Comparison of ENCODE assay signal across 9 cellular contexts in genomic region chr14:70882771-70883492, GRCh38. TPM values are rescaled to one million over a fixed set of nuclear protein-coding genes. Genes with fewer than 3 reads are reported as not detected.
DNase-seq lines count a peak whose midpoint lies in the region; ATAC-seq, FAIRE-seq and TF ChIP-seq lines count a peak whose summit lies in the region.
"Had no signal": no experiment of that assay in that cellular context is flagged by ENCODE, and none has a peak within 500 bp of the region (broad histone marks: within the 10 kb centered on the region; RNA-seq: fewer than 3 reads in every experiment).

No MANE protein-coding gene starts in this region.

- no peaks in the 10 kb centered on the region for H3K27me3 ChIP-seq in MG63

- no peaks in the 10 kb centered on the region for H3K9me3 Mint-ChIP-seq in activated naive CD8-positive, alpha-beta T cell (ENCODE audit: low read depth)
- H3K9me3 Mint-ChIP-seq: nephron had no signal

- FAIRE-seq in D721Med (lab: Jason Lieb, UNC) = no peak

- H3K27ac Mint-ChIP-seq in activated naive CD8-positive, alpha-beta T cell = peak overlapping the region; percentile 41
- H3K27ac Mint-ChIP-seq: nephron had no signal

- H3K36me3 ChIP-seq in MG63 = no peaks in the 10 kb centered on the region

- DNase-seq in Daoy (ENCODE audit: low read depth) = peak; percentile 82
- peak; percentile 14 for DNase-seq in MG63
- DNase-seq in medulla oblongata (ENCODE audit: extremely low spot score) = peak; percentile 35
- no peak for DNase-seq in D721Med (ENCODE audit: insufficient read length, low spot score)
- no peak for DNase-seq in NCI-H146 (lab: John Stamatoyannopoulos, UW)

- H3K27me3 Mint-ChIP-seq in activated naive CD8-positive, alpha-beta T cell = no peaks in the 10 kb centered on the region

- TF ChIP-seq CTCF in D721Med (IDR thresholded peaks at IDR 0.05; ENCODE audit: insufficient read depth, missing control alignments) = no peak

- H3K36me3 Mint-ChIP-seq in activated naive CD8-positive, alpha-beta T cell = no peaks in the 10 kb centered on the region

- ATAC-seq in GM21526 (IDR thresholded peaks at IDR 0.05; ENCODE audit: low FRiP score, unreplicated experiment) = no peak
- no peak for ATAC-seq in HG03432 (IDR thresholded peaks at IDR 0.05; ENCODE audit: unreplicated experiment)

- H3K4me3 Mint-ChIP-seq in activated naive CD8-positive, alpha-beta T cell = no peak overlapping the region
- H3K4me3 Mint-ChIP-seq: nephron had no signal

- peaks cover 60% of the 10 kb centered on the region for H3K4me1 Mint-ChIP-seq in activated naive CD8-positive, alpha-beta T cell (ENCODE audit: low read depth)

- no peak overlapping the region for H3K4me3 ChIP-seq in MG63

- no peaks in the 10 kb centered on the region for H3K9me3 ChIP-seq in MG63

RNA-seq across cellular contexts. Expression of gene PCNX1, which starts 24.3 kb away (rescaled TPM):
- 17.2 and 21.6 TPM in 2 replicates for total RNA-seq in Daoy (2014; rRNA removed; shearing (Covaris generic))
- total RNA-seq in MG63 (2014; rRNA removed; shearing (Covaris generic); ENCODE audit: low replicate concordance) = 25.4 TPM in 2 replicates

Comparison
In these comparisons a context has a peak if more than half of its experiments do, and no peak if none do; other contexts are left out.
1. DNase-seq: peak in Daoy (single experiment), MG63 (single experiment) and medulla oblongata (single experiment); none in D721Med (single experiment) and NCI-H146 (single experiment).